In the genomic region with DNA sequence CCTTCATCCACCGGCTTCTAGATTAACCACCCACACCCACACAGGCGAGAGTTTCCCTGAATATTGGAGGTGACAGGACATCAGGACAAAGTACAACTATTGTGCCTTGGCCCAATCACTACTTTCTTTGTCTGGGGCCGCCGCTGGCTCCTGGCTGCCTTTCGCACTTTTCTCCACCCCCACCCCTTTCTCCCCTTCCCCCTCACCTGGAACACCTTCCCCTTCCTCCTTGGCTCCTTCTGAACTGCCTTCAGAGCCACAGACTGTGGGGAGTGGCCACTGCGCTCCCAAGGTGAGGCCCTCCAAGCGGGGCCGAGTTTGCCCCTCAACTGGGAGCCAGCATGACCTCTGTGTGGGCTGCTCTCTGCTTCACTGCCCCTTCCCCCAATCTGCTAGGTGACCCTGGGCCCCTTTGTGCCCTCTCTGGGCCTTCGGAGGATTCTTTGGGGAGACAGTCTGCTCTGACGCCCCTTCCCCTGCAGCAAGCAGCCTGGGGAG, we compare ENCODE assay signal across 1 cellular context.
TF ChIP-seq lines count a peak whose summit lies in the region.

No MANE protein-coding gene starts in this region.

TF ChIP-seq in HepG2, 621 proteins besides CTCF, POLR2A, EP300 and RAD21 (continued from another document):
- TF ChIP-seq TRAFD1 (CRISPR knock-in tag; IDR thresholded peaks at IDR 0.05; ENCODE audit: borderline replicate concordance) (0 out of 2 replicates have a peak, but pooled peaks have one; percentile 9), SMARCE1 (IDR thresholded peaks at IDR 0.05; ENCODE audit: borderline replicate concordance) (no peak), AGO1 (IDR thresholded peaks at IDR 0.05; ENCODE audit: low read depth, low read length, poor library complexity, severe bottlenecking) (no peak), ZNF333 (CRISPR knock-in tag; IDR thresholded peaks at IDR 0.05; ENCODE audit: borderline replicate concordance) (no peak), ZFAT (CRISPR knock-in tag; conservative IDR thresholded peaks at IDR 0.05) (no peak), FLYWCH1 (CRISPR knock-in tag; IDR thresholded peaks at IDR 0.05) (no peak), ZNF512B (CRISPR knock-in tag; IDR thresholded peaks at IDR 0.05; ENCODE audit: borderline replicate concordance) (no peak), ZNF644 (CRISPR knock-in tag; IDR thresholded peaks at IDR 0.05; ENCODE audit: low read depth) (0 out of 2 replicates have a peak, but pooled peaks have one; percentile 33), HDAC2 (CRISPR knock-in tag; IDR thresholded peaks at IDR 0.05) (peak; percentile 11; the same call in 1 of the 2 replicates), TERF1 (CRISPR knock-in tag; IDR thresholded peaks at IDR 0.05) (0 out of 2 replicates have a peak, but pooled peaks have one; percentile 39), ZFX (CRISPR knock-in tag; IDR thresholded peaks at IDR 0.05; ENCODE audit: low read depth) (peak; percentile 20; the same call in 1 of the 2 replicates), NR1H2 (CRISPR knock-in tag; IDR thresholded peaks at IDR 0.05; ENCODE audit: borderline replicate concordance, low read depth) (no peak), SIN3A (IDR thresholded peaks at IDR 0.05; ENCODE audit: borderline replicate concordance, low read depth, low read length) (0 out of 2 replicates have a peak, but pooled peaks have one; percentile 37), GATAD2A (CRISPR knock-in tag; IDR thresholded peaks at IDR 0.05) (peak; percentile 43; the same call in 1 of the 2 replicates), ZKSCAN5 (CRISPR knock-in tag; IDR thresholded peaks at IDR 0.05) (peak; percentile 73), ZNF292 (CRISPR knock-in tag; IDR thresholded peaks at IDR 0.05; ENCODE audit: borderline replicate concordance, low read depth) (peak; percentile 43; the same call in 1 of the 2 replicates), MYC (CRISPR knock-in tag; IDR thresholded peaks at IDR 0.05; ENCODE audit: borderline replicate concordance) (no peak), ZNF230 (CRISPR knock-in tag; IDR thresholded peaks at IDR 0.05) (0 out of 2 replicates have a peak, but pooled peaks have one; percentile 23), SETDB1 (CRISPR knock-in tag; IDR thresholded peaks at IDR 0.05; ENCODE audit: borderline replicate concordance) (peak; percentile 73; the same call in 1 of the 2 replicates), THYN1 (CRISPR knock-in tag; IDR thresholded peaks at IDR 0.05; ENCODE audit: borderline replicate concordance, low read depth) (no peak), ZNF550 (CRISPR knock-in tag; IDR thresholded peaks at IDR 0.05; ENCODE audit: borderline replicate concordance) (no peak), SOX6 (IDR thresholded peaks at IDR 0.05) (no peak), SOX6 (CRISPR knock-in tag; IDR thresholded peaks at IDR 0.05) (peak; percentile 62; the same call in 1 of the 2 replicates), XRCC5 (optimal IDR thresholded peaks at IDR 0.05; ENCODE audit: low read length) (peak; percentile 13), MLX (CRISPR knock-in tag; IDR thresholded peaks at IDR 0.05) (no peak), WIZ (CRISPR knock-in tag; IDR thresholded peaks at IDR 0.05) (peak; percentile 27; the same call in 1 of the 2 replicates), ZNF570 (CRISPR knock-in tag; IDR thresholded peaks at IDR 0.05; ENCODE audit: borderline replicate concordance) (no peak), HNRNPK (IDR thresholded peaks at IDR 0.05; ENCODE audit: low read depth, low read length, poor library complexity, severe bottlenecking) (peak; percentile 63)
TF ChIP-seq in HepG2: peak in this region for 47.
